ENCODE assay signal across 17 cellular contexts in genomic region chr15:94524565-94524964, GRCh38.
"Had no signal": no experiment of that assay in that cellular context is flagged by ENCODE, and none has a peak within 500 bp of the region (broad histone marks: within the 10 kb centered on the region; RNA-seq: fewer than 3 reads in every experiment).

No MANE protein-coding gene starts in this region.

- H3K4me3 ChIP-seq: coronary artery, lung, suprapubic skin, upper lobe of left lung had no signal

- H3K36me3 ChIP-seq: suprapubic skin, upper lobe of left lung had no signal

- DNase-seq: activated B cell treated with CpG ODN at 0.5 μM for 24 hours; activated CD4-positive, alpha-beta T cell treated with anti-CD3 and anti-CD28 coated beads, Interleukin-2, amount 10 ng/mL, durations not matched to agents 24 days and 14 days; activated CD8-positive, alpha-beta T cell treated with anti-CD3 and anti-CD28 coated beads, Interleukin-2, amount 10 ng/mL, durations not matched to agents 7 days and 5 days; activated naive CD4-positive, alpha-beta T cell treated with Interleukin-2 at 50 U/mL for 16 hours; activated naive CD8-positive, alpha-beta T cell treated with anti-CD3 and anti-CD28 coated beads, Interleukin-2, amount 50 U/mL, for 24 hours; activated T-cell treated with anti-CD3 and anti-CD28 coated beads, Interleukin-2, amount 50 U/mL, for 24 hours; anterior cingulate cortex; midbrain; stimulated activated CD4-positive, alpha-beta T cell treated with anti-CD3 and anti-CD28 coated beads, Interleukin-15, amount 100 ng/mL, for 24 hours; stimulated activated CD4-positive, alpha-beta T cell treated with anti-CD3 and anti-CD28 coated beads, Interleukin-2, amount 100 ng/mL, for 48 hours; stimulated activated naive CD8-positive, alpha-beta T cell treated with anti-CD3 and anti-CD28 coated beads, Interleukin-15, amount 100 ng/mL, for 72 hours; T-helper 1 cell; T-helper 9 cell; upper lobe of left lung had no signal

- H3K4me1 ChIP-seq: suprapubic skin, upper lobe of left lung had no signal

- H3K27ac ChIP-seq: coronary artery, suprapubic skin, upper lobe of left lung had no signal

- ATAC-seq: activated CD8-positive, alpha-beta T cell treated with anti-CD3 and anti-CD28 coated beads, Interleukin-2, amount 10 ng/mL, durations not matched to agents 7 days and 5 days; activated naive CD8-positive, alpha-beta T cell treated with anti-CD3 and anti-CD28 coated beads, Interleukin-2, amount 50 U/mL, for 24 hours; stimulated activated naive CD8-positive, alpha-beta T cell treated with anti-CD3 and anti-CD28 coated beads, Interleukin-15, amount 100 ng/mL, for 72 hours had no signal

- H3K27me3 ChIP-seq: suprapubic skin, upper lobe of left lung had no signal

- H3K9me3 ChIP-seq: suprapubic skin, upper lobe of left lung had no signal
